In the genomic region with DNA sequence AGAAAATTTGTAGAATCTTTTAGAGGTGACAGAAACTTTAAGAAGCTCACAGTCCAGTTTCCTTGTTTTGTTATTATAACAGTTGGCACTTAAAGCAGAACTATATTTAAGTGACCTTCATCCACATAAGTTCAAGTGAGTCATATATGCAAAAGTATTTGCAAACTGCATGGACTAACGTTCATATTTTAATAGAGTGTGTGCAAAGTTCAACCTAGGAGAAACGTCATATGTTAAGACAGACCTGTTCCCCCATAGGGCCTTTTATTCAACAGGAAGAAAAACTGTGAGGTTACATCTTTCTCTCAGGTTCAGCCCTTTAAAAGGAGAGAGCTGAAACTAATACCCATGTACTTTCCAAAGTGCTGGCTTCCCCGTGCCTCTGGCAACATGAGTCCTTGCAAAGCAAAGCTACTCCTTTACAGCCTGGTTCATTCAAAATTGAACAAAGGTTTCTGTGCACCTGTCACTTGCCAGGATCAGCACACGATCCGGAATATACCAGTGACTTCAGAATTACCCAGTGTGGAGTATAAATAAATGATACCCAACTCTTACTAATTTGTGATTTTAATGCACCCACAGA, we compare ENCODE assay signal across 10 cellular contexts.
DNase-seq lines count a peak whose midpoint lies in the region; ATAC-seq and TF ChIP-seq lines count a peak whose summit lies in the region.
"Had no signal": no experiment of that assay in that cellular context is flagged by ENCODE, and none has a peak within 500 bp of the region (broad histone marks: within the 10 kb centered on the region; RNA-seq: fewer than 3 reads in every experiment).

No MANE protein-coding gene starts in this region.

- ATAC-seq in RWPE2 (ENCODE audit: low read depth) (0 out of 3 replicates have a peak, but pooled peaks have one; percentile 44), HG03457 (IDR thresholded peaks at IDR 0.05; ENCODE audit: unreplicated experiment) (no peak)
- ATAC-seq: activated naive CD4-positive, alpha-beta T cell treated with anti-CD3 and anti-CD28 coated beads, Interleukin-2, amount 50 U/mL, for 72 hours had no signal

- peaks cover 12% of the 10 kb centered on the region; the same call in 1 of the 2 replicates for H3K36me3 Mint-ChIP-seq in HFFc6 (ENCODE audit: low read depth)
- peaks cover 15% of the 10 kb centered on the region for H3K36me3 Mint-ChIP-seq in endothelial cell (ENCODE audit: low read depth, unreplicated experiment)
- H3K36me3 Mint-ChIP-seq: activated naive CD4-positive, alpha-beta T cell treated with anti-CD3 and anti-CD28 coated beads, Interleukin-2, amount 50 U/mL, for 72 hours had no signal

- peak; percentile 35 for DNase-seq in AG09309 (ENCODE audit: low read depth)
- DNase-seq in HFFc6, result peak; percentile 64
- DNase-seq in RWPE2 (ENCODE audit: low spot score), result no peak
- DNase-seq in iris pigment epithelial cell (ENCODE audit: low read depth), result peak; percentile 88
- no peak for DNase-seq in endothelial cell (ENCODE audit: low spot score)
- no peak for DNase-seq in AG08395 (ENCODE audit: low spot score)
- DNase-seq in NCI-H1417 treated with DMSO at 0.1 percent for 48 hours (lab: John Stamatoyannopoulos, UW), result no peak
- DNase-seq: T-helper 9 cell had no signal

- no peaks in the 10 kb centered on the region for H3K9me3 ChIP-seq in RWPE2 (ENCODE audit: severe bottlenecking)

- no peaks in the 10 kb centered on the region for H3K9me3 Mint-ChIP-seq in HFFc6
- H3K9me3 Mint-ChIP-seq in endothelial cell (ENCODE audit: unreplicated experiment), result no peaks in the 10 kb centered on the region

- H3K27ac ChIP-seq in RWPE2 (ENCODE audit: poor library complexity, severe bottlenecking), result no peak overlapping the region

- H3K36me3 ChIP-seq in RWPE2 (ENCODE audit: low read depth), result no peaks in the 10 kb centered on the region

- H3K4me1 Mint-ChIP-seq in HFFc6 (ENCODE audit: low read depth) (peaks cover 39% of the 10 kb centered on the region), endothelial cell (ENCODE audit: unreplicated experiment) (peaks cover 11% of the 10 kb centered on the region)

- TF ChIP-seq CTCF in AG09309 (IDR thresholded peaks at IDR 0.05; ENCODE audit: control insufficient read depth, insufficient read depth, low read depth, low read length, missing control alignments) (no peak), HFFc6 (IDR thresholded peaks at IDR 0.05) (no peak), RWPE2 (IDR thresholded peaks at IDR 0.05; ENCODE audit: poor library complexity, severe bottlenecking) (no peak), endothelial cell (IDR thresholded peaks at IDR 0.05; ENCODE audit: unreplicated experiment) (no peak)

- H3K4me3 Mint-ChIP-seq in HFFc6, result peak overlapping the region; percentile 53
- H3K4me3 Mint-ChIP-seq in endothelial cell (ENCODE audit: unreplicated experiment), result no peak overlapping the region

- no peaks in the 10 kb centered on the region for H3K4me1 ChIP-seq in RWPE2 (ENCODE audit: insufficient read depth, poor library complexity, severe bottlenecking)

- H3K27ac Mint-ChIP-seq in HFFc6 (0 out of 2 replicates have a peak overlapping the region, but pooled peaks have one; percentile 2), endothelial cell (ENCODE audit: unreplicated experiment) (no peak overlapping the region)
- H3K27ac Mint-ChIP-seq: activated naive CD4-positive, alpha-beta T cell treated with anti-CD3 and anti-CD28 coated beads, Interleukin-2, amount 50 U/mL, for 72 hours had no signal

- H3K4me3 ChIP-seq in AG09309 (ENCODE audit: control insufficient read depth, low read depth, low read length) (no peak overlapping the region), RWPE2 (ENCODE audit: severe bottlenecking) (no peak overlapping the region)

- H3K27me3 Mint-ChIP-seq in HFFc6 (ENCODE audit: insufficient read depth), result no peaks in the 10 kb centered on the region
- H3K27me3 Mint-ChIP-seq in endothelial cell (ENCODE audit: unreplicated experiment), result no peaks in the 10 kb centered on the region

- no peaks in the 10 kb centered on the region for H3K27me3 ChIP-seq in RWPE2 (ENCODE audit: insufficient read depth, poor library complexity, severe bottlenecking)

Comparison
In these comparisons a context has a peak if more than half of its experiments do, and no peak if none do; other contexts are left out.
1. DNase-seq: peak in AG09309 (single experiment), HFFc6 (single experiment) and iris pigment epithelial cell (single experiment); none in RWPE2 (single experiment), endothelial cell (single experiment), AG08395 (single experiment) and NCI-H1417 treated with DMSO at 0.1 percent for 48 hours (single experiment).